1 cellular context compared by ENCODE assay signal in the genomic region with DNA sequence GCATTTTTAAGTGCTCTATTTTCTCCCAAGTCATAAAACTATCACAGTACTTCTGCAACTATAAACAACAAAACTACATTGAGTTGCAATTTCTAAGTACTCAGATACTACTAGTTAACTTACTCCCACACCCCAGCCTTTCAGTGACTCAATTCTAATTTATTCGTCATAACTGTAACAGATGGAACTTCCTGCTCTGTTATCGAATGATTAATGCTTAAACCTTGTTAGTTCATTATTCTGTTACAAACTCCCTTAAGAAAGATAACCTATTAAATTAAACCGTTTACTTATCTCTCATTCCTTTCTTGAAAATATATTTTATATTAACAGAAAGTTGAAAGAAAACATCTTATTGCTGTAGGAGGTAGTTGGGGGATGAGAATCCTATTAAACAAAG.
TF ChIP-seq lines count a peak whose summit lies in the region.

No MANE protein-coding gene starts in this region.

TF ChIP-seq in WTC11, 78 proteins besides CTCF, POLR2A, EP300 and RAD21 (continued from another document):
- TF ChIP-seq ZBTB21 (CRISPR knock-in tag; IDR thresholded peaks at IDR 0.05; ENCODE audit: borderline replicate concordance) = no peak
- TF ChIP-seq GRHL2 (CRISPR knock-in tag; IDR thresholded peaks at IDR 0.05; ENCODE audit: insufficient replicate concordance, severe bottlenecking) = no peak
- TF ChIP-seq ZNF423 (CRISPR knock-in tag; IDR thresholded peaks at IDR 0.05) = no peak
- TF ChIP-seq PRRX2 (CRISPR knock-in tag; IDR thresholded peaks at IDR 0.05) = no peak
- no peak for TF ChIP-seq MYBL2 (CRISPR knock-in tag; IDR thresholded peaks at IDR 0.05)
